Comparison of ENCODE assay signal across 9 cellular contexts in the genomic region with DNA sequence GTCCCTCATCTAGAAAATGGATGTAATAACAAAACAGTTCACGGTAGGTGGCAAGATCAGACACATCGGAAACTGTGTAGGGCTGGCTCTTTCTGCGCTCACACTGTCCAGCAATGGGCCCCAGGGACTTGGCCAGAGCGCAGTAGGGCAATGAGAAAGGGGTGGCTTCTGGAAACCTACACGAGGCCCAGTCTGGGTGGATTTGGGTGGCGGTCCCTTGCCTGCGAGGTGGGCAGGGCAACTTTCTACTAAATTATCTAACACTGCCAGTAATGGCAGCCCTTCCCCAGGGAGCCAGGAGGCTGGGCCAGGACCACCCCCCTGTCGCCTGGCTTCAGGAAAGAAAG. TPM values are rescaled to one million over a fixed set of nuclear protein-coding genes. Genes with fewer than 3 reads are reported as not detected.
A peak's percentile ranks its signal among the peaks of the same experiment; 100 is the strongest.
DNase-seq lines count a peak whose midpoint lies in the region; ATAC-seq and TF ChIP-seq lines count a peak whose summit lies in the region.
"Had no signal": no experiment of that assay in that cellular context is flagged by ENCODE, and none has a peak within 500 bp of the region (broad histone marks: within the 10 kb centered on the region; RNA-seq: fewer than 3 reads in every experiment).

No MANE protein-coding gene starts in this region.

- no peaks in the 10 kb centered on the region for H3K36me3 ChIP-seq in Karpas-422 (ENCODE audit: insufficient read depth, low read length)
- H3K36me3 ChIP-seq in neuron (ENCODE audit: insufficient read depth, low read length) = no peaks in the 10 kb centered on the region

- H3K27ac ChIP-seq in C4-2B (peak overlapping the region; percentile 80), Karpas-422 (ENCODE audit: low read length) (no peak overlapping the region)

- peak overlapping the region; percentile 81 for H3K4me2 ChIP-seq in Karpas-422 (ENCODE audit: low read depth, low read length, poor library complexity, severe bottlenecking)

- H2AFZ ChIP-seq in Karpas-422 (ENCODE audit: low read length) (no peak overlapping the region), neuron (ENCODE audit: low read depth, low read length) (no peak overlapping the region)

- H3K4me1 Mint-ChIP-seq in chondrocyte (ENCODE audit: low read depth) = peaks cover 38% of the 10 kb centered on the region

- H3K9me3 ChIP-seq in Karpas-422 (ENCODE audit: low read length) (no peaks in the 10 kb centered on the region), neuron (ENCODE audit: low read length) (no peaks in the 10 kb centered on the region)

- H3K4me1 ChIP-seq in Karpas-422 (ENCODE audit: low read length) (peaks cover 46% of the 10 kb centered on the region), neuron (ENCODE audit: insufficient read depth, low read length) (peaks cover 20% of the 10 kb centered on the region)

- no peaks in the 10 kb centered on the region for H3K9me2 ChIP-seq in Karpas-422 (replicated peaks; ENCODE audit: insufficient read depth, low read length)

- no peaks in the 10 kb centered on the region for H3K36me3 Mint-ChIP-seq in chondrocyte (ENCODE audit: low read depth)

- no peak overlapping the region for H3K27ac Mint-ChIP-seq in chondrocyte (ENCODE audit: unreplicated experiment)

- H4K20me1 ChIP-seq in Karpas-422 (ENCODE audit: insufficient read depth, low read depth, low read length) = peaks cover 4% of the 10 kb centered on the region; the same call in 1 of the 2 replicates

- ATAC-seq in GM18511 (IDR thresholded peaks at IDR 0.05; ENCODE audit: unreplicated experiment) (no peak), esophagus mucosa (no peak)

- no peaks in the 10 kb centered on the region for H3K9me3 Mint-ChIP-seq in chondrocyte (ENCODE audit: low read depth)

- H3K9ac ChIP-seq in Karpas-422 (ENCODE audit: low read length) = peak overlapping the region; percentile 71; the same call in 1 of the 2 replicates

- no peak for TF ChIP-seq CTCF in C4-2B (conservative IDR thresholded peaks at IDR 0.05)
- no peak for TF ChIP-seq CTCF in chondrocyte (IDR thresholded peaks at IDR 0.05)

- H3K79me2 ChIP-seq in Karpas-422 (ENCODE audit: low read length) = no peaks in the 10 kb centered on the region

- no peaks in the 10 kb centered on the region for H3K27me3 Mint-ChIP-seq in chondrocyte (ENCODE audit: low read depth)

- H3K4me3 ChIP-seq in Karpas-422 (ENCODE audit: low read length) (no peak overlapping the region; the same call in 1 of the 2 replicates), neuron (ENCODE audit: low read length) (peak overlapping the region; percentile 43)

- H3K27me3 ChIP-seq in Karpas-422 (ENCODE audit: low read length) (no peaks in the 10 kb centered on the region), neuron (ENCODE audit: insufficient read depth, low read length) (no peaks in the 10 kb centered on the region)

- DNase-seq in Karpas-422 = no peak
- DNase-seq in chondrocyte (ENCODE audit: low spot score) = peak; percentile 64
- DNase-seq in epidermal melanocyte (ENCODE audit: insufficient read length, low spot score) = no peak
- no peak for DNase-seq in NCI-H69 (lab: John Stamatoyannopoulos, UW)
- DNase-seq: NK-92 treated with Interleukin-12 subunit alpha and Interleukin-12 subunit beta, amount 100 ng/mL, for 24 hours had no signal

- H3K4me3 Mint-ChIP-seq in chondrocyte (ENCODE audit: unreplicated experiment) = peak overlapping the region; percentile 68

RNA-seq across cellular contexts. Expression of a gene that starts 2.1 kb away (rescaled TPM):
- total RNA-seq in Karpas-422 (2014; rRNA removed; shearing (Covaris generic); ENCODE audit: low replicate concordance) = 25.5 and 26.0 TPM in 2 replicates
- total RNA-seq in chondrocyte (35.5 to 39.8 TPM (median 38.6 TPM) in 3 replicates), esophagus mucosa (42.6 TPM)
